ENCODE assay signal across 15 cellular contexts in the genomic region with DNA sequence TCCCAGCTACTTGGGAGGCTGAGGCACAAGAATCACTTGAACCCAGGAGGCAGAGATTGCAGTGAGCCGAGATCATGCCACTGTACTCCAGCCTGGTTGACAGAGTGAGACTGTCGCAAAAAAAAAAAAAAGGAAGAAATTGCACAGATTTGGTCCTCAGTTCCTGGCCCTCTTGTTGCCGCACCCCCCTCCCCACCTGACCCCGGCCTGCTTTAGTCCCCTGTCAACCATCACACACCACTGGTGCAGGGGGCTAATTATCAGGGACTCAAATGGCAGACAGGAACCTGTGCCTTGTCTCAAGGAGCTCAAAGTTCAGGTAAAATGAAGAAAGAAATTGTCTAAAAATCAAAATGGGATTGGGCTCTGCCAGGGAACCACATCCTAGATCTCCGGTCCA. TPM values are rescaled to one million over a fixed set of nuclear protein-coding genes. Genes with fewer than 3 reads are reported as not detected.
"Had no signal": no experiment of that assay in that cellular context is flagged by ENCODE, and none has a peak within 500 bp of the region (broad histone marks: within the 10 kb centered on the region; RNA-seq: fewer than 3 reads in every experiment).

No MANE protein-coding gene starts in this region.

- H3K4me1 ChIP-seq: body of pancreas, prostate gland had no signal

- H3K36me3 Mint-ChIP-seq: activated naive CD8-positive, alpha-beta T cell treated with anti-CD3 and anti-CD28 coated beads, Interleukin-2, amount 10 ng/mL, durations not matched to agents 7 days and 5 days; naive B cell had no signal

- H3K27ac Mint-ChIP-seq: activated CD8-positive, alpha-beta T cell treated with anti-CD3 and anti-CD28 coated beads, Interleukin-2, amount 10 ng/mL, durations not matched to agents 7 days and 5 days; activated naive CD8-positive, alpha-beta T cell treated with anti-CD3 and anti-CD28 coated beads, Interleukin-2, amount 10 ng/mL, durations not matched to agents 7 days and 5 days had no signal

- H3K27me3 ChIP-seq: body of pancreas, ovary had no signal

- ATAC-seq: body of pancreas, left lobe of liver had no signal

- H3K9me3 Mint-ChIP-seq: activated naive CD8-positive, alpha-beta T cell treated with anti-CD3 and anti-CD28 coated beads, Interleukin-2, amount 10 ng/mL, durations not matched to agents 7 days and 5 days; naive B cell had no signal

- H3K4me3 Mint-ChIP-seq: activated CD8-positive, alpha-beta T cell treated with anti-CD3 and anti-CD28 coated beads, Interleukin-2, amount 10 ng/mL, durations not matched to agents 7 days and 5 days; activated naive CD8-positive, alpha-beta T cell treated with anti-CD3 and anti-CD28 coated beads, Interleukin-2, amount 10 ng/mL, durations not matched to agents 7 days and 5 days; naive B cell had no signal

- H3K4me1 Mint-ChIP-seq: naive B cell had no signal

- H3K9me3 ChIP-seq: body of pancreas, lower lobe of right lung, ovary, prostate gland, tibial artery had no signal

- H3K27ac ChIP-seq: lower lobe of right lung, ovary, tibial artery had no signal

- DNase-seq: activated naive CD8-positive, alpha-beta T cell treated with anti-CD3 and anti-CD28 coated beads, Interleukin-2, amount 10 ng/mL, durations not matched to agents 7 days and 5 days; dermis blood vessel endothelial cell; erythroblast; foreskin fibroblast; lower lobe of right lung; naive B cell; ovary had no signal

RNA-seq across cellular contexts. Expression of gene NGFR, which starts 28.1 kb away (rescaled TPM):
- total RNA-seq: dermis blood vessel endothelial cell, glomerular endothelial cell had no signal

RNA-seq across cellular contexts. Expression of gene NXPH3, which starts 52.5 kb away (rescaled TPM):
- total RNA-seq: activated CD8-positive, alpha-beta T cell treated with anti-CD3 and anti-CD28 coated beads, Interleukin-2, amount 10 ng/mL, durations not matched to agents 7 days and 5 days; kidney epithelial cell; T-helper 2 cell treated with Interferon-gamma antibody and Interleukin-4, amounts not matched to agents 100 ng/mL and 5 ng/mL, for 36 hours had no signal
